Comparison of ENCODE assay signal across 21 cellular contexts in the genomic region with DNA sequence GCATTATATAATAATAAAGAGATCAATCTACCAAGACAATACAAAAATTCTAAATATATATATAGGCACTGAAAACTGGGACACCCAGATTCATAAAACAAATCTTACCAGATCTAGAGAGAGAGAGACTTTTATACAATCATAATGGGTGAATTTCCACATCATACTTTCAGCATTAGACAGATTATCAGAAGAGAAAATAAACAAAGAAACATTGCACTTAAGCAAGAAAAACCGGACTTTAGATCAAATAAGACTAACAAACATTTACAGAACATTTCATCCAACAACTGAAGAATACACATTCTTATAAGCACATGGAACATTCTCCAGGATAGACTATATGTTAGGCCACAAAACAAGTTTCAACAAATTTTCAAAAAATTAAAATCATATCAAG.
"Had no signal": no experiment of that assay in that cellular context is flagged by ENCODE, and none has a peak within 500 bp of the region (broad histone marks: within the 10 kb centered on the region; RNA-seq: fewer than 3 reads in every experiment).

No MANE protein-coding gene starts in this region.

- H3K4me3 Mint-ChIP-seq: activated CD4-positive, alpha-beta T cell treated with anti-CD3 and anti-CD28 coated beads, Interleukin-2, amount 10 ng/mL, durations not matched to agents 7 days and 5 days; activated naive CD8-positive, alpha-beta T cell treated with anti-CD3 and anti-CD28 coated beads, Interleukin-2, amount 10 ng/mL, durations not matched to agents 7 days and 5 days; activated T-helper 1 cell treated with anti-CD3 and anti-CD28 coated beads, Interleukin-12 subunit alpha, Interleukin-12 subunit beta, Interleukin-2, Interleukin-4 antibody, amounts not matched to agents 30 ng/mL and 10 ng/mL and 1 ng/mL, durations not matched to agents 14 hours and 24 hours and 36 hours; dendritic cell treated with granulocyte-macrophage colony-stimulating factor and Interleukin-4, amounts not matched to agents 40 ng/mL and 50 ng/mL, for 4 days; immature natural killer cell; naive B cell; stimulated activated memory B cell treated with anti-CD40 and anti-IgM and Interleukin-4, amounts not matched to agents 10 μg/mL and 1 μg/mL and 100 μg/mL, for 72 hours; T-helper 2 cell treated with Interferon-gamma antibody and Interleukin-4, amounts not matched to agents 5 μg/mL and 100 μg/mL, for 36 hours had no signal

- H3K36me3 ChIP-seq: gastrocnemius medialis, heart left ventricle had no signal

- H3K27me3 ChIP-seq: gastrocnemius medialis, heart left ventricle had no signal

- H3K4me3 ChIP-seq: gastrocnemius medialis, heart left ventricle had no signal

- H3K27me3 Mint-ChIP-seq: activated CD4-positive, alpha-beta T cell treated with anti-CD3 and anti-CD28 coated beads, Interleukin-2, amount 10 ng/mL, durations not matched to agents 7 days and 5 days; activated naive CD8-positive, alpha-beta T cell treated with anti-CD3 and anti-CD28 coated beads, Interleukin-2, amount 10 ng/mL, durations not matched to agents 7 days and 5 days; dendritic cell treated with granulocyte-macrophage colony-stimulating factor and Interleukin-4, amounts not matched to agents 40 ng/mL and 50 ng/mL, for 4 days; naive B cell; stimulated activated memory B cell treated with anti-CD40 and anti-IgM and Interleukin-4, amounts not matched to agents 10 μg/mL and 1 μg/mL and 100 μg/mL, for 72 hours had no signal

- DNase-seq: activated CD4-positive, alpha-beta T cell treated with anti-CD3 and anti-CD28 coated beads, Interleukin-2, amount 10 ng/mL, durations not matched to agents 7 days and 5 days; activated CD4-positive, CD25-positive, alpha-beta regulatory T cell; activated CD8-positive, alpha-beta memory T cell treated with anti-CD3 and anti-CD28 coated beads for 24 hours; activated naive CD4-positive, alpha-beta T cell; activated naive CD8-positive, alpha-beta T cell treated with anti-CD3 and anti-CD28 coated beads, Interleukin-2, amount 10 ng/mL, durations not matched to agents 7 days and 5 days; anterior cingulate cortex; cerebellar nuclear complex; effector memory CD4-positive, alpha-beta T cell; gastrocnemius medialis; heart left ventricle; immature natural killer cell; left colon; mammary epithelial cell; naive B cell; retina; stimulated activated CD4-positive, alpha-beta T cell treated with anti-CD3 and anti-CD28 coated beads, Interleukin-2, amount 100 ng/mL, for 48 hours had no signal

- H3K27ac Mint-ChIP-seq: activated CD4-positive, alpha-beta T cell treated with anti-CD3 and anti-CD28 coated beads, Interleukin-2, amount 10 ng/mL, durations not matched to agents 7 days and 5 days; activated naive CD8-positive, alpha-beta T cell treated with anti-CD3 and anti-CD28 coated beads, Interleukin-2, amount 10 ng/mL, durations not matched to agents 7 days and 5 days; activated T-helper 1 cell treated with anti-CD3 and anti-CD28 coated beads, Interleukin-12 subunit alpha, Interleukin-12 subunit beta, Interleukin-2, Interleukin-4 antibody, amounts not matched to agents 30 ng/mL and 10 ng/mL and 1 ng/mL, durations not matched to agents 14 hours and 24 hours and 36 hours; dendritic cell treated with granulocyte-macrophage colony-stimulating factor and Interleukin-4, amounts not matched to agents 40 ng/mL and 50 ng/mL, for 4 days; immature natural killer cell; naive B cell; stimulated activated memory B cell treated with anti-CD40 and anti-IgM and Interleukin-4, amounts not matched to agents 10 μg/mL and 1 μg/mL and 100 μg/mL, for 72 hours; T-helper 2 cell treated with Interferon-gamma antibody and Interleukin-4, amounts not matched to agents 5 μg/mL and 100 μg/mL, for 36 hours had no signal

- H3K27ac ChIP-seq: gastrocnemius medialis, heart left ventricle, parathyroid adenoma had no signal

- ATAC-seq: gastrocnemius medialis; heart left ventricle; left colon; stimulated activated memory B cell treated with anti-CD40 and anti-IgM and Interleukin-4, amounts not matched to agents 10 μg/mL and 1 μg/mL and 100 μg/mL, for 72 hours had no signal

- H3K9me3 ChIP-seq: gastrocnemius medialis had no signal

- H3K4me1 ChIP-seq: gastrocnemius medialis, parathyroid adenoma had no signal

- H3K36me3 Mint-ChIP-seq: immature natural killer cell; naive B cell; stimulated activated memory B cell treated with anti-CD40 and anti-IgM and Interleukin-4, amounts not matched to agents 10 μg/mL and 1 μg/mL and 100 μg/mL, for 72 hours had no signal

- H3K4me1 Mint-ChIP-seq: activated naive CD8-positive, alpha-beta T cell treated with anti-CD3 and anti-CD28 coated beads, Interleukin-2, amount 10 ng/mL, durations not matched to agents 7 days and 5 days; immature natural killer cell; naive B cell; stimulated activated memory B cell treated with anti-CD40 and anti-IgM and Interleukin-4, amounts not matched to agents 10 μg/mL and 1 μg/mL and 100 μg/mL, for 72 hours had no signal
